In the genomic region with DNA sequence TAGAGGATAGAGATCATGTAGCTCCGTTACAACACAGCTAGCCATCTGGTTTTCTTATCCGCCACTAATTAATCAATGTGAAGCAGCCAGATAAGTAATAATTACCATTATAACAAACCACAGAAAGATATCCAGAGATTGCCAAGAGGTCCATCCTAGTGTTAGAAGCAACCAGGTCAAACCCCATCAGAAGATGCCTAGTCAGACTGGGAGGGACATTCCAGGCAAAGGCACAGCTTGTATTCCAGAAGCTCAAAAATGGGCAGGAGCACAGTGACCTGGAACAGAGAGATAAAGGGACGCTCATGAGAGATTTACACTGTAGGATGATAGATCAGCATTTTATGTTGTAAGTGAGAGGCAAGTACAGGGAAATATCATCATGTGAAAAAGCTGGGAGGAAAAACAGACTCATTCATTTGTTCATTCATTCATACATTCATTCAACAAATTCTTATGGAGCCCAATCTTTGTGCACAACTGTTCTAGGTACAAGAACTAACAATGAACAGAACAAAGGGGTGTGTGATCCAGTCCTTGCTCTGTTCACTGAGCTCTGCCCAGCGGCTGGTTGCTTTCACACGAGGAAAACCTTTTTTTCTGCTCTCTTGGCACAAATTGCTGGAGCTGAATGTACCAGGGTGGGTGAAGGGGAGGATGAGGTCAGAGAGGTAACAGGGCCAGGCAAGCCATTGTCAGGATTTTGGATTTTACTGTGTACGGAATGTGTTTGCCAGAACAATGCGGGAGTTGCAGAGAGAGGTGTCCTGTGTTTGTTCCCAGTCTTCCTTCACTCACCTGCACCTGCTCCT, we compare ENCODE assay signal across 18 cellular contexts.
DNase-seq lines count a peak whose midpoint lies in the region; ATAC-seq, FAIRE-seq and TF ChIP-seq lines count a peak whose summit lies in the region.
"Had no signal": no experiment of that assay in that cellular context is flagged by ENCODE, and none has a peak within 500 bp of the region (broad histone marks: within the 10 kb centered on the region; RNA-seq: fewer than 3 reads in every experiment).

No MANE protein-coding gene starts in this region.

- ATAC-seq in lung (ENCODE audit: insufficient read depth, low FRiP score) (peak; percentile 54), HG03520 (IDR thresholded peaks at IDR 0.05; ENCODE audit: unreplicated experiment) (no peak)
- ATAC-seq: activated T-cell treated with anti-CD3 and anti-CD28 coated beads, Interleukin-2, amount 50 U/mL, for 72 hours; Panc1 had no signal

- TF ChIP-seq CTCF in lung (IDR thresholded peaks at IDR 0.05; ENCODE audit: control extremely low read depth, extremely low read depth) (no peak), testis (IDR thresholded peaks at IDR 0.05) (no peak)

- intact Hi-C loops in testis (cut with DNase I; ENCODE audit: low total_unique reads) = no loop called here

- H3K4me3 ChIP-seq in lung = no peak overlapping the region
- H3K4me3 ChIP-seq in testis = no peak overlapping the region
- H3K4me3 ChIP-seq: BLaER1, dorsolateral prefrontal cortex had no signal

- FAIRE-seq in endometrium (lab: Jason Lieb, UNC) = peak; percentile 90
- FAIRE-seq: GM12891 had no signal

- no peak for TF ChIP-seq POLR2A in testis (IDR thresholded peaks at IDR 0.05)

- H3K27ac ChIP-seq in lung (ENCODE audit: low read depth in 1 of 2, low read length in 1 of 2) (no peak overlapping the region), testis (peak overlapping the region in 1 of 2 donors; percentile 33)
- H3K27ac ChIP-seq: BLaER1, dorsolateral prefrontal cortex had no signal

- H3K4me1 ChIP-seq in lung (ENCODE audit: control insufficient read depth in 2 of 2, insufficient read depth in 2 of 2, low read length in 2 of 2) = peaks cover 2 to 7% of the 10 kb centered on the region in 2 donors
- peaks cover 20% of the 10 kb centered on the region for H3K4me1 ChIP-seq in testis

- 80 to 87% methylated on average over 7 of the region's 7 CpGs for WGBS in lung, 2 donors
- WGBS in testis, 2 donors = 34 to 47% methylated on average over 7 of the region's 7 CpGs

- H3K9me3 ChIP-seq in lung (ENCODE audit: control insufficient read depth in 2 of 2, insufficient read depth in 1 of 2, low read length in 1 of 2) (no peaks in the 10 kb centered on the region), testis (no peaks in the 10 kb centered on the region)
- H3K9me3 ChIP-seq: BLaER1 had no signal

- no peaks in the 10 kb centered on the region for H3K27me3 ChIP-seq in lung (ENCODE audit: control insufficient read depth, insufficient read depth)
- no peaks in the 10 kb centered on the region for H3K27me3 ChIP-seq in testis
- H3K27me3 ChIP-seq: BLaER1, dorsolateral prefrontal cortex had no signal

- H3K36me3 ChIP-seq in lung (ENCODE audit: control insufficient read depth in 2 of 2, insufficient read depth in 2 of 2, low read length in 2 of 2) = no peaks in the 10 kb centered on the region
- H3K36me3 ChIP-seq in testis (ENCODE audit: low read depth, missing control alignments) = no peaks in the 10 kb centered on the region
- H3K36me3 ChIP-seq: BLaER1 had no signal

- DNase-seq in NCI-H774 (lab: John Stamatoyannopoulos, UW) (peak; percentile 44), lung (ENCODE audit: low spot score) (no peak), testis (peak; percentile 41), NCI-H2107 treated with DMSO at 0.1 percent for 48 hours (lab: John Stamatoyannopoulos, UW; ENCODE audit: unreplicated experiment) (no peak), DMS 273 (lab: John Stamatoyannopoulos, UW; ENCODE audit: unreplicated experiment) (no peak), iPS-NIHi7 (ENCODE audit: extremely low spot score) (no peak)
- DNase-seq: activated CD4-positive, alpha-beta T cell treated with anti-CD3 and anti-CD28 coated beads, Interleukin-2, amount 10 ng/mL, durations not matched to agents 7 days and 5 days; activated T-cell treated with anti-CD3 and anti-CD28 coated beads, Interleukin-2, amount 50 U/mL, for 72 hours; dorsolateral prefrontal cortex; kidney glomerular epithelial cell; NCI-H1417; NCI-H524; stimulated activated CD4-positive, alpha-beta T cell treated with anti-CD3 and anti-CD28 coated beads, Interleukin-12 subunit alpha, Interleukin-12 subunit beta, amount 100 ng/mL, for 4 hours had no signal

Comparison
In these comparisons a context has a peak if more than half of its experiments do, and no peak if none do; other contexts are left out.
1. DNase-seq: peak in NCI-H774 (single experiment) and testis (single experiment); none in lung (single experiment), NCI-H2107 treated with DMSO at 0.1 percent for 48 hours (single experiment), DMS 273 (single experiment) and iPS-NIHi7 (single experiment).